In the genomic region with DNA sequence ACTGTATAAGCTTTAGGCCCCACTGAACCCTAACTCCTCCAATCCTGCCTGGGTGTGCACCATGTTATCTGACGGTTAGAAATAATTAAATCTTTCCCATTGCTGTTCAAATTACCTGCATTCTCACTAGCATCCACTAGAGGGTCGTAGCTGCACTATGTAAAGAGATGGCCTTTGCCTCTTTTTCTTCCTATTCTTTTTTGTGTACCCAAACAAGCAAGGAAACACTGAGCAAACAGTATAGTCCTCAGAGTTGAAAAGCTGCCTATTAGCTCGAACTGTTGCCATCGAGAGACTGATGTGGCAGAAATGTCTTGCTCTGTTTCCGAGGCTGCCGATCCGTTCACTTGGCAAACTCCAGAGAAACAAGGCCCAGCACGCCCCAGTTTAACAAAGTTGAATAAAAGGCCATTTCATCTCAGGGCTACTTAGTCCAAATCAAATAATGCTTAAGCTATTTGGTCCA, we compare ENCODE assay signal across 8 cellular contexts.
DNase-seq lines count a peak whose midpoint lies in the region; ATAC-seq and TF ChIP-seq lines count a peak whose summit lies in the region.

No MANE protein-coding gene starts in this region.

- TF ChIP-seq CTCF in AG09309 (IDR thresholded peaks at IDR 0.05; ENCODE audit: control insufficient read depth, insufficient read depth, low read depth, low read length, missing control alignments) (peak; percentile 84), GM12875 (IDR thresholded peaks at IDR 0.05; ENCODE audit: borderline replicate concordance, insufficient read depth, low read depth, low read length) (peak; percentile 73), right lobe of liver (IDR thresholded peaks at IDR 0.05) (peak; percentile 79 to 92 (median 83)), stomach (IDR thresholded peaks at IDR 0.05) (peak in 5 of 7 experiments; percentile 68 to 79 (median 70))

- intact Hi-C loops in right lobe of liver (cut with DNase I): no loop called here
- intact Hi-C loops in stomach (cut with DNase I; ENCODE audit: low total_unique reads): no loop called here

- DNase-seq in AG09309 (ENCODE audit: low read depth) (peak; percentile 29), NCI-H1092 treated with DMSO at 0.1 percent for 48 hours (lab: John Stamatoyannopoulos, UW) (peak; percentile 44), SW480 (ENCODE audit: low spot score) (peak; percentile 72), dermis microvascular lymphatic vessel endothelial cell (ENCODE audit: low read depth in 2 of 2) (peak; percentile 51 to 64), right lobe of liver (peak in 1 of 3 donors; percentile 51), stomach (no peak)

- no peak for TF ChIP-seq EP300 in stomach (IDR thresholded peaks at IDR 0.05)

- H3K27me3 ChIP-seq in right lobe of liver (no peaks in the 10 kb centered on the region), stomach (no peaks in the 10 kb centered on the region)

- H3K36me3 ChIP-seq in right lobe of liver (no peaks in the 10 kb centered on the region), stomach (no peaks in the 10 kb centered on the region)

- H3K27ac ChIP-seq in right lobe of liver: no peak overlapping the region
- no peak overlapping the region for H3K27ac ChIP-seq in stomach

- H3K9me3 ChIP-seq in right lobe of liver (no peaks in the 10 kb centered on the region), stomach (no peaks in the 10 kb centered on the region)

- ATAC-seq in HG02763 (IDR thresholded peaks at IDR 0.05; ENCODE audit: unreplicated experiment) (peak; percentile 80), right lobe of liver (peak; percentile 98 to 99 (median 98))

- TF ChIP-seq POLR2A in right lobe of liver (IDR thresholded peaks at IDR 0.05): no peak
- TF ChIP-seq POLR2A in stomach (IDR thresholded peaks at IDR 0.05): no peak

- H3K4me3 ChIP-seq in AG09309 (ENCODE audit: control insufficient read depth, low read depth, low read length) (no peak overlapping the region), GM12875 (ENCODE audit: low read depth, low read length) (no peak overlapping the region), right lobe of liver (no peak overlapping the region), stomach (no peak overlapping the region)

- no peaks in the 10 kb centered on the region for H3K4me1 ChIP-seq in right lobe of liver
- H3K4me1 ChIP-seq in stomach: no peaks in the 10 kb centered on the region

- WGBS in right lobe of liver (ENCODE audit: insufficient coverage, low coverage, low lambda C conversion rate, missing lambda C conversion rate): 19% methylated on average over 8 of the region's 8 CpGs
- 13 to 32% (median 18%) methylated on average over 8 of the region's 8 CpGs for WGBS in stomach, 5 donors
